ENCODE assay signal across 12 cellular contexts in the genomic region with DNA sequence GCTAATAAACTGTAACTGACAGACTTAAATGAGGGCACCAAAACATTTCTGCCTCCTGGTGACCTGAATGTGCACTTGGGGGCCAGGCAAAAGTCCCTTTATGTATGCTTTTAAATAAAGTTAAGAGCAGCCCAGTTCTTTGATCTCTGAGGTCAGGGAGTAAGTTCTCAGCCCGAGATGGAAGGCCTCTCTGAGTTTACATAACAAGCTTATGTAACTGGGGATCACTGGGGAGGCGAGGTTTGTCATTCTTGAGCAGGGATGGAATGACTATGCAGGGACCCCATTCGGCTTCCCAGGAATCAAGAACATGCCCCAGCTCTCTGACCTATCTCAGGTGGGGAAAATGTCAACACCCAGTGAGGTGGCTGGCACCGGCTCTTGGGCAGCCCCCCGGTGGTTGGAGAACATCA.
"Had no signal": no experiment of that assay in that cellular context is flagged by ENCODE, and none has a peak within 500 bp of the region (broad histone marks: within the 10 kb centered on the region; RNA-seq: fewer than 3 reads in every experiment).

No MANE protein-coding gene starts in this region.

- H3K27me3 ChIP-seq: gastroesophageal sphincter, hepatocyte, SJCRH30 had no signal

- H3K4me3 Mint-ChIP-seq: naive thymus-derived CD8-positive, alpha-beta T cell; stimulated activated naive CD8-positive, alpha-beta T cell treated with anti-CD3 and anti-CD28 coated beads, Interleukin-15, Interleukin-2, amounts not matched to agents 100 ng/mL and 50 ng/mL, for 24 hours had no signal

- H3K27ac Mint-ChIP-seq: activated naive CD4-positive, alpha-beta T cell treated with anti-CD3 and anti-CD28 coated beads, Interleukin-2, amount 50 U/mL, for 72 hours; stimulated activated naive CD8-positive, alpha-beta T cell treated with anti-CD3 and anti-CD28 coated beads, Interleukin-15, Interleukin-2, amounts not matched to agents 100 ng/mL and 50 ng/mL, for 24 hours had no signal

- H3K27ac ChIP-seq: hepatocyte, SJCRH30, WERI-Rb-1 had no signal

- H3K9me3 Mint-ChIP-seq: naive thymus-derived CD8-positive, alpha-beta T cell; stimulated activated naive CD8-positive, alpha-beta T cell treated with anti-CD3 and anti-CD28 coated beads, Interleukin-15, Interleukin-2, amounts not matched to agents 100 ng/mL and 50 ng/mL, for 24 hours had no signal

- DNase-seq: activated CD4-positive, alpha-beta T cell treated with anti-CD3 and anti-CD28 coated beads for 48 hours; activated effector memory CD4-positive, alpha-beta T cell treated with Interleukin-2 at 50 U/mL for 16 hours; activated T-cell treated with anti-CD3 and anti-CD28 coated beads for 4 hours; naive thymus-derived CD8-positive, alpha-beta T cell; SJCRH30; stimulated activated CD4-positive, alpha-beta T cell treated with anti-CD3 and anti-CD28 coated beads, Interleukin-2, amount 100 ng/mL, for 48 hours; WERI-Rb-1 had no signal

- H3K9me3 ChIP-seq: gastroesophageal sphincter, SJCRH30 had no signal

- H3K36me3 ChIP-seq: SJCRH30, WERI-Rb-1 had no signal

- ATAC-seq: activated naive CD4-positive, alpha-beta T cell treated with anti-CD3 and anti-CD28 coated beads, Interleukin-2, amount 50 U/mL, for 72 hours; gastroesophageal sphincter; naive thymus-derived CD8-positive, alpha-beta T cell had no signal

- H3K4me1 ChIP-seq: SJCRH30 had no signal

- H3K27me3 Mint-ChIP-seq: naive thymus-derived CD8-positive, alpha-beta T cell; stimulated activated naive CD8-positive, alpha-beta T cell treated with anti-CD3 and anti-CD28 coated beads, Interleukin-15, Interleukin-2, amounts not matched to agents 100 ng/mL and 50 ng/mL, for 24 hours had no signal

- H3K4me3 ChIP-seq: gastroesophageal sphincter, hepatocyte, lung, SJCRH30 had no signal
